Comparison of ENCODE assay signal across 26 cellular contexts in the genomic region with DNA sequence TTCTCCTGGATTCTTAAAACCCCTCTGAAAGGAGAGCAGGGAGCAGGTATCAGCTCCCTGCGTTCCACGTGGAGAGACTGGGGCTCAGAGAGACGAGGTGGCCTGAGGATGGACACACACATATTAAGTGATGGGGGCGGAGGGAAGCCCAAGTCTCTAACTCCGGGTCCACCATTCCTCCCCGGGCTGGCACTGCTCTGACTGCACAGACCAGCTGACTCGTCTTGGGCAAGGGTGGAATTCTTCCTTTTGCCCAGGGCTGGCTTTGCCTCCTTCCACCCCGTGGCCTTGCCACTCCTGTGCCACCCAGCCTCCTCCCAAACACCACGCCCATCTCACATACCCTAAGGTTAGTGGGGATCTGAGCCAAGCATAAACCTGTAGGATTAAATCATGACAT.
A peak's percentile ranks its signal among the peaks of the same experiment; 100 is the strongest.
DNase-seq lines count a peak whose midpoint lies in the region; ATAC-seq and TF ChIP-seq lines count a peak whose summit lies in the region.
"Had no signal": no experiment of that assay in that cellular context is flagged by ENCODE, and none has a peak within 500 bp of the region (broad histone marks: within the 10 kb centered on the region; RNA-seq: fewer than 3 reads in every experiment).

No MANE protein-coding gene starts in this region.

- no peak overlapping the region for H3K4me2 ChIP-seq in hepatocyte
- H3K4me2 ChIP-seq: SK-N-SH had no signal

- peak; percentile 18 for ATAC-seq in Right ventricle myocardium superior (ENCODE audit: poor library complexity)
- peak; percentile 21 for ATAC-seq in left lobe of liver
- ATAC-seq: stimulated activated naive CD8-positive, alpha-beta T cell treated with anti-CD3 and anti-CD28 coated beads, Interleukin-15, amount 100 ng/mL, for 72 hours had no signal

- no peak overlapping the region for H3K27ac ChIP-seq in right atrium auricular region
- H3K27ac ChIP-seq in hepatocyte: no peak overlapping the region
- H3K27ac ChIP-seq: ovary, right lobe of liver, tibial nerve, VCaP had no signal

- no peak overlapping the region for H2AFZ ChIP-seq in hepatocyte

- H3K27me3 ChIP-seq in right atrium auricular region (no peaks in the 10 kb centered on the region), hepatocyte (no peaks in the 10 kb centered on the region)
- H3K27me3 ChIP-seq: ovary, right lobe of liver had no signal

- H3K9me3 ChIP-seq in right atrium auricular region (no peaks in the 10 kb centered on the region), hepatocyte (ENCODE audit: low read depth) (no peaks in the 10 kb centered on the region)
- H3K9me3 ChIP-seq: ovary, right lobe of liver, SK-N-SH, tibial nerve had no signal

- H3K9me2 ChIP-seq in hepatocyte (replicated peaks; ENCODE audit: insufficient read depth): no peaks in the 10 kb centered on the region
- H3K9me2 ChIP-seq: SK-N-SH had no signal

- no peaks in the 10 kb centered on the region for H4K20me1 ChIP-seq in hepatocyte (ENCODE audit: insufficient read depth, poor library complexity, severe bottlenecking)

- no peak for DNase-seq in Right ventricle myocardium superior
- no peak for DNase-seq in right atrium auricular region (ENCODE audit: low spot score)
- peak; percentile 43 for DNase-seq in cerebellar cortex (ENCODE audit: low spot score)
- DNase-seq in left lobe of liver (ENCODE audit: low spot score): no peak
- no peak for DNase-seq in NCI-H345 treated with DMSO at 0.1 percent for 48 hours (lab: John Stamatoyannopoulos, UW; ENCODE audit: unreplicated experiment)
- DNase-seq in hepatocyte (ENCODE audit: low spot score): no peak
- DNase-seq in SHP77 (lab: John Stamatoyannopoulos, UW): no peak
- DNase-seq in GM03348 (ENCODE audit: low spot score): no peak
- DNase-seq: activated CD4-positive, alpha-beta T cell treated with anti-CD3 and anti-CD28 coated beads, Interleukin-2, amount 10 ng/mL, durations not matched to agents 24 days and 14 days; activated naive CD4-positive, alpha-beta T cell treated with anti-CD3 and anti-CD28 coated beads for 36 hours; activated T-cell treated with anti-CD3 and anti-CD28 coated beads, Interleukin-2, amount 50 U/mL, for 72 hours; AML-193; amniotic stem cell; CD4-positive, alpha-beta memory T cell; dermis blood vessel endothelial cell; DMS 273 treated with DMSO at 0.1 percent for 48 hours; glutamatergic neuron; HFFc6; ovary; right lobe of liver; SK-N-SH; stimulated activated CD4-positive, alpha-beta T cell treated with anti-CD3 and anti-CD28 coated beads, Interleukin-15, amount 100 ng/mL, for 24 hours; stimulated activated naive CD8-positive, alpha-beta T cell treated with anti-CD3 and anti-CD28 coated beads, Interleukin-15, amount 100 ng/mL, for 72 hours; T-helper 2 cell had no signal

- TF ChIP-seq CTCF in right atrium auricular region (IDR thresholded peaks at IDR 0.05) (no peak), hepatocyte (IDR thresholded peaks at IDR 0.05; ENCODE audit: poor library complexity) (no peak)

- H3K36me3 ChIP-seq in right atrium auricular region: no peaks in the 10 kb centered on the region
- H3K36me3 ChIP-seq in hepatocyte (replicated peaks; ENCODE audit: insufficient read depth, low read depth): no peaks in the 10 kb centered on the region
- H3K36me3 ChIP-seq: ovary, right lobe of liver, tibial nerve had no signal

- no peaks in the 10 kb centered on the region for H3K79me2 ChIP-seq in hepatocyte

- H3K4me1 ChIP-seq in right atrium auricular region (no peaks in the 10 kb centered on the region), hepatocyte (ENCODE audit: insufficient read depth) (no peaks in the 10 kb centered on the region)
- H3K4me1 ChIP-seq: right lobe of liver, tibial nerve had no signal

- no peak overlapping the region for H3K4me3 ChIP-seq in right atrium auricular region
- H3K4me3 ChIP-seq in hepatocyte: no peak overlapping the region
- H3K4me3 ChIP-seq: ovary, right lobe of liver, tibial nerve had no signal

- intact Hi-C loops in Right ventricle myocardium superior (cut with DNase I): no loop called here

- WGBS in hepatocyte (ENCODE audit: low lambda C conversion rate, missing lambda C conversion rate): 82% methylated on average over 9 of the region's 9 CpGs
